ENCODE assay signal across 11 cellular contexts in the genomic region with DNA sequence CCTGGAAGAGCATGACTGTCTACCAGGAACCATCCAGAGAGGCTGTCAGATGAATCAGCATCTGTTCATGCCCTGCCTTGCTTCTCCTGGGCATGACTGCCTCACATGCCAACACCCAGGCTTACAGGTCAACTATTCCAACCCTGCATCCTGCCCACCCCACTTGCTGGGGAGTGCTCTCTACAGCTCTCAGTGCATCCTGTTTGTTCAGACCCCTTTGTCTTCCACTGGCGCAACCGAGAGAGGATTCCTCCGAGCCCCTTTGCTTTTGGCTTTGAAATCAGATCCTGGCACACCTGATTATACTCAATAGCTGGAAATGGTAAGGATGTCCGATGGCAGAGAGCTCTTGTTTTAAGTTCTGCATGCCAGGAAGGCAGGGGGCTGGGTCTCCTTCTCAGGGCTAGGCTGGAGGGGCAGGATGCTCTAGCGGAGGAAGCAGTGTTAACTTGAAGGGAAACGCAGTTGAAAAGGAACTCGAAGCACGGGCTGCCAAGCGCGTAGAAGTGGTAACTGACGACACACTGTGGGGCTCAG.
DNase-seq lines count a peak whose midpoint lies in the region; ATAC-seq, FAIRE-seq and TF ChIP-seq lines count a peak whose summit lies in the region.
"Had no signal": no experiment of that assay in that cellular context is flagged by ENCODE, and none has a peak within 500 bp of the region (broad histone marks: within the 10 kb centered on the region; RNA-seq: fewer than 3 reads in every experiment).

No MANE protein-coding gene starts in this region.

- no peaks in the 10 kb centered on the region for H3K9me3 Mint-ChIP-seq in T-cell
- H3K9me3 Mint-ChIP-seq in naive thymus-derived CD8-positive, alpha-beta T cell, result no peaks in the 10 kb centered on the region
- no peaks in the 10 kb centered on the region for H3K9me3 Mint-ChIP-seq in activated T-helper 17 cell treated with anti-CD3 and anti-CD28 coated beads, Interleukin-2, amount 50 U/mL, for 72 hours

- no peaks in the 10 kb centered on the region for H3K27me3 Mint-ChIP-seq in T-cell
- no peaks in the 10 kb centered on the region for H3K27me3 Mint-ChIP-seq in naive thymus-derived CD8-positive, alpha-beta T cell
- H3K27me3 Mint-ChIP-seq in activated T-helper 17 cell treated with anti-CD3 and anti-CD28 coated beads, Interleukin-2, amount 50 U/mL, for 72 hours, result no peaks in the 10 kb centered on the region

- peaks cover 4% of the 10 kb centered on the region for H3K36me3 Mint-ChIP-seq in T-cell
- H3K36me3 Mint-ChIP-seq in naive thymus-derived CD8-positive, alpha-beta T cell, result no peaks in the 10 kb centered on the region
- H3K36me3 Mint-ChIP-seq in activated T-helper 17 cell treated with anti-CD3 and anti-CD28 coated beads, Interleukin-2, amount 50 U/mL, for 72 hours (ENCODE audit: low read depth), result no peaks in the 10 kb centered on the region

- ATAC-seq in HG02623 (IDR thresholded peaks at IDR 0.05; ENCODE audit: unreplicated experiment) (peak; percentile 28), T-cell (replicated peaks in 1 of 4) (peak; percentile 82 to 99 (median 88))
- peak; percentile 86 to 95 for ATAC-seq in naive thymus-derived CD8-positive, alpha-beta T cell
- no peak for ATAC-seq in activated T-helper 17 cell treated with anti-CD3 and anti-CD28 coated beads, Interleukin-2, amount 50 U/mL, for 72 hours (replicated peaks)

- H3K4me3 Mint-ChIP-seq in T-cell, result peak overlapping the region in 2 of 3 donors; percentile 42 to 57
- H3K4me3 Mint-ChIP-seq in naive thymus-derived CD8-positive, alpha-beta T cell, result peak overlapping the region; percentile 16 to 80 (median 69)
- no peak overlapping the region for H3K4me3 Mint-ChIP-seq in activated T-helper 17 cell treated with anti-CD3 and anti-CD28 coated beads, Interleukin-2, amount 50 U/mL, for 72 hours

- DNase-seq in GM12892 (ENCODE audit: insufficient read length), result no peak
- peak in 29 of 34 experiments; percentile 15 to 63 (median 41) for DNase-seq in T-cell
- DNase-seq in naive thymus-derived CD8-positive, alpha-beta T cell, result peak in 6 of 10 donors; percentile 24 to 69 (median 54)
- no peak for DNase-seq in SKM-1 treated with dmso at 0.1 percent for 144 hours (lab: John Stamatoyannopoulos, UW; ENCODE audit: unreplicated experiment)
- no peak for DNase-seq in HuH-7 (ENCODE audit: low spot score)
- DNase-seq in GF-D8 (lab: John Stamatoyannopoulos, UW), result no peak
- DNase-seq: DMS 273 treated with DMSO at 0.1 percent for 48 hours, NCI-H1436, SW 1271 had no signal

- POLR2A ChIA-PET in T-cell (lab: Charles Lee), result interaction anchor here (0.6 to 1.1 kb wide), 4 partner anchors 11 to 171 kb away, joined by 3 to 4 read pairs (median 3); no protein-coding TSS in a partner anchor
- POLR2A ChIA-PET in naive thymus-derived CD8-positive, alpha-beta T cell (lab: Charles Lee), result interaction anchor here (0.7 to 5.8 kb wide), 5 partner anchors 10 to 298 kb away, joined by 3 to 77 read pairs (median 6); a partner anchor contains a TSS

- H3K27ac Mint-ChIP-seq in T-cell, result peak overlapping the region; percentile 71 to 89
- peak overlapping the region; percentile 81 to 96 (median 88) for H3K27ac Mint-ChIP-seq in naive thymus-derived CD8-positive, alpha-beta T cell
- H3K27ac Mint-ChIP-seq in activated T-helper 17 cell treated with anti-CD3 and anti-CD28 coated beads, Interleukin-2, amount 50 U/mL, for 72 hours, result no peak overlapping the region

- CTCF ChIA-PET in T-cell (lab: Charles Lee), result interaction anchor here in 1 of 2 donors (0.6 kb wide), 1 partner anchor 150 kb away, joined by 3 read pairs; no protein-coding TSS in a partner anchor

- peak; percentile 38 for FAIRE-seq in GM12892 (lab: Jason Lieb, UNC)

- peaks cover 32 to 56% (median 45%) of the 10 kb centered on the region in 3 donors for H3K4me1 Mint-ChIP-seq in T-cell
- H3K4me1 Mint-ChIP-seq in naive thymus-derived CD8-positive, alpha-beta T cell, result peaks cover 44 to 72% (median 63%) of the 10 kb centered on the region in 4 donors
- no peaks in the 10 kb centered on the region for H3K4me1 Mint-ChIP-seq in activated T-helper 17 cell treated with anti-CD3 and anti-CD28 coated beads, Interleukin-2, amount 50 U/mL, for 72 hours

- TF ChIP-seq POLR2A in GM12892 (IDR thresholded peaks at IDR 0.05; ENCODE audit: low read depth, low read length), result no peak

Comparison
In these comparisons a context has a peak if more than half of its experiments do, and no peak if none do; other contexts are left out.
1. DNase-seq: peak in T-cell (29 of 34) and naive thymus-derived CD8-positive, alpha-beta T cell (6 of 10); none in GM12892 (single experiment), SKM-1 treated with dmso at 0.1 percent for 144 hours (single experiment), HuH-7 (single experiment) and GF-D8 (single experiment).